In the genomic region with DNA sequence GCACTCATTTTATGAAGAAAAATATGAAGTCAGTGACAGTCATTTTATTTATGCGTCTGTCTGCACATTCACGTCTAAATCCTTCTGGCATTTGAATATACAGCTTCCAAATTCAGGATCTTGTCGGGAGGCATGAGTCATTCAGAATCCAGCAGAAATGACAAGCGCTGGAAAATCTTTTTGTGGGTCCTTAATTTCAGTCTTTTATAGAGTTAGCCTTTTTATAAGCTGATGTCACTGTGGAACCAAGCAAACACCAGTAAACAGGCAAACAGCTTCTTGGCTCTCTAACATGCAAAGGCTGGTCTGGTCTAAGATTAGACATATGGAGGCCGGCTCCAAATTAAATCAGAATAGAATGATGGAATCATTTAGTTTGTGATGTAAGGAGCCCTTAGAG, we compare ENCODE assay signal across 23 cellular contexts.
DNase-seq lines count a peak whose midpoint lies in the region; ATAC-seq and FAIRE-seq lines count a peak whose summit lies in the region.
"Had no signal": no experiment of that assay in that cellular context is flagged by ENCODE, and none has a peak within 500 bp of the region (broad histone marks: within the 10 kb centered on the region; RNA-seq: fewer than 3 reads in every experiment).

No MANE protein-coding gene starts in this region.

- no peak for FAIRE-seq in urothelium cell line (lab: Jason Lieb, UNC)
- FAIRE-seq: A204.1, D721Med, GM12891, GM18507, H54 had no signal

- peaks cover 11% of the 10 kb centered on the region for H3K9me3 Mint-ChIP-seq in activated T-helper 2 cell treated with anti-CD3 and anti-CD28 coated beads, Interferon-gamma antibody, Interleukin-2, Interleukin-4, amounts not matched to agents 10 μg/mL and 5 μg/mL and 100 μg/mL, durations not matched to agents 14 hours and 24 hours and 36 hours

- H3K27ac Mint-ChIP-seq in activated T-helper 2 cell treated with anti-CD3 and anti-CD28 coated beads, Interferon-gamma antibody, Interleukin-2, Interleukin-4, amounts not matched to agents 10 μg/mL and 5 μg/mL and 100 μg/mL, durations not matched to agents 14 hours and 24 hours and 36 hours, result no peak overlapping the region
- H3K27ac Mint-ChIP-seq: CD14-positive monocyte; CD4-positive, alpha-beta T cell; CD8-positive, alpha-beta memory T cell; HFFc6 had no signal

- H3K4me3 Mint-ChIP-seq in activated T-helper 2 cell treated with anti-CD3 and anti-CD28 coated beads, Interferon-gamma antibody, Interleukin-2, Interleukin-4, amounts not matched to agents 10 μg/mL and 5 μg/mL and 100 μg/mL, durations not matched to agents 14 hours and 24 hours and 36 hours (ENCODE audit: low read depth), result no peak overlapping the region
- H3K4me3 Mint-ChIP-seq: CD14-positive monocyte; CD4-positive, alpha-beta T cell; CD8-positive, alpha-beta memory T cell; HFFc6 had no signal

- DNase-seq in GM04504 (ENCODE audit: low read depth), result peak; percentile 17
- DNase-seq in RPMI7951 (ENCODE audit: low read depth), result peak; percentile 19
- peak; percentile 3 for DNase-seq in putamen (ENCODE audit: low spot score)
- peak; percentile 12 for DNase-seq in urothelium cell line (ENCODE audit: low spot score)
- no peak for DNase-seq in stimulated activated CD4-positive, alpha-beta T cell treated with anti-CD3 and anti-CD28 coated beads, Interleukin-15, amount 100 ng/mL, for 24 hours
- DNase-seq in activated T-helper 2 cell treated with anti-CD3 and anti-CD28 coated beads, Interferon-gamma antibody, Interleukin-2, Interleukin-4, amounts not matched to agents 10 μg/mL and 5 μg/mL and 100 μg/mL, durations not matched to agents 14 hours and 24 hours and 36 hours (ENCODE audit: low spot score), result no peak
- DNase-seq in hippocampal formation (lab: John Stamatoyannopoulos, UW), result no peak
- DNase-seq: BE2C; CD4-positive, alpha-beta T cell; CD8-positive, alpha-beta memory T cell; DMS 273 treated with DMSO at 0.1 percent for 48 hours; DMS79; EL; GDM1; GOT3; HFFc6 had no signal

- no peaks in the 10 kb centered on the region for H3K4me1 Mint-ChIP-seq in activated T-helper 2 cell treated with anti-CD3 and anti-CD28 coated beads, Interferon-gamma antibody, Interleukin-2, Interleukin-4, amounts not matched to agents 10 μg/mL and 5 μg/mL and 100 μg/mL, durations not matched to agents 14 hours and 24 hours and 36 hours (ENCODE audit: low read depth)
- H3K4me1 Mint-ChIP-seq: CD14-positive monocyte; CD8-positive, alpha-beta memory T cell had no signal

- H3K36me3 Mint-ChIP-seq in activated T-helper 2 cell treated with anti-CD3 and anti-CD28 coated beads, Interferon-gamma antibody, Interleukin-2, Interleukin-4, amounts not matched to agents 10 μg/mL and 5 μg/mL and 100 μg/mL, durations not matched to agents 14 hours and 24 hours and 36 hours (ENCODE audit: low read depth), result no peaks in the 10 kb centered on the region
- H3K36me3 Mint-ChIP-seq: CD14-positive monocyte; CD8-positive, alpha-beta memory T cell had no signal

- intact Hi-C loops in activated T-helper 2 cell treated with anti-CD3 and anti-CD28 coated beads, Interferon-gamma antibody, Interleukin-2, Interleukin-4, amounts not matched to agents 10 μg/mL and 5 μg/mL and 100 μg/mL, durations not matched to agents 14 hours and 24 hours and 36 hours (cut with micrococcal nuclease), result no loop called here

- no peaks in the 10 kb centered on the region for H3K27me3 Mint-ChIP-seq in activated T-helper 2 cell treated with anti-CD3 and anti-CD28 coated beads, Interferon-gamma antibody, Interleukin-2, Interleukin-4, amounts not matched to agents 10 μg/mL and 5 μg/mL and 100 μg/mL, durations not matched to agents 14 hours and 24 hours and 36 hours (ENCODE audit: low read depth)
- H3K27me3 Mint-ChIP-seq: CD4-positive, alpha-beta T cell had no signal

- no peak for ATAC-seq in GM18517 (IDR thresholded peaks at IDR 0.05; ENCODE audit: unreplicated experiment)

Comparison
In these comparisons a context has a peak if more than half of its experiments do, and no peak if none do; other contexts are left out.
1. DNase-seq: peak in GM04504 (single experiment), RPMI7951 (single experiment), putamen (single experiment) and urothelium cell line (single experiment); none in stimulated activated CD4-positive, alpha-beta T cell treated with anti-CD3 and anti-CD28 coated beads, Interleukin-15, amount 100 ng/mL, for 24 hours (single experiment), activated T-helper 2 cell treated with anti-CD3 and anti-CD28 coated beads, Interferon-gamma antibody, Interleukin-2, Interleukin-4, amounts not matched to agents 10 μg/mL and 5 μg/mL and 100 μg/mL, durations not matched to agents 14 hours and 24 hours and 36 hours (single experiment) and hippocampal formation (0 of 2).